ENCODE assay signal across 11 cellular contexts in genomic region chrX:153610834-153611209, GRCh38. TPM values are rescaled to one million over a fixed set of nuclear protein-coding genes. Genes with fewer than 3 reads are reported as not detected.
A peak's percentile ranks its signal among the peaks of the same experiment; 100 is the strongest.
DNase-seq lines count a peak whose midpoint lies in the region; ATAC-seq and TF ChIP-seq lines count a peak whose summit lies in the region.
"Had no signal": no experiment of that assay in that cellular context is flagged by ENCODE, and none has a peak within 500 bp of the region (broad histone marks: within the 10 kb centered on the region; RNA-seq: fewer than 3 reads in every experiment).

No MANE protein-coding gene starts in this region.

- H3K9ac ChIP-seq in neural progenitor cell: no peak overlapping the region
- no peak overlapping the region for H3K9ac ChIP-seq in Karpas-422 (ENCODE audit: low read length)

- H4K20me1 ChIP-seq in neural progenitor cell (ENCODE audit: low read depth) (no peaks in the 10 kb centered on the region), Karpas-422 (ENCODE audit: insufficient read depth, low read depth, low read length) (no peaks in the 10 kb centered on the region)

- peaks cover 9 to 15% (median 11%) of the 10 kb centered on the region in 3 donors for H3K4me1 Mint-ChIP-seq in CD8-positive, alpha-beta memory T cell
- H3K4me1 Mint-ChIP-seq in IgD-negative memory B cell (peaks cover 2 to 4% (median 2%) of the 10 kb centered on the region in 3 donors), neural progenitor cell (peaks cover 2% of the 10 kb centered on the region)

- H3K79me2 ChIP-seq in neural progenitor cell (ENCODE audit: low read depth): no peaks in the 10 kb centered on the region
- no peaks in the 10 kb centered on the region for H3K79me2 ChIP-seq in Karpas-422 (ENCODE audit: low read length)

- H3K27ac ChIP-seq in CD8-positive, alpha-beta memory T cell (ENCODE audit: low read depth, low read length): no peak overlapping the region
- H3K27ac ChIP-seq in effector memory CD4-positive, alpha-beta T cell (ENCODE audit: insufficient read depth, low read length, poor library complexity, severe bottlenecking): no peak overlapping the region
- H3K27ac ChIP-seq in neural progenitor cell (no peak overlapping the region), Karpas-422 (ENCODE audit: low read length) (no peak overlapping the region)
- H3K27ac ChIP-seq: body of pancreas had no signal

- no peak for DNase-seq in CD8-positive, alpha-beta memory T cell
- DNase-seq in effector memory CD4-positive, alpha-beta T cell: no peak
- DNase-seq in neural progenitor cell (ENCODE audit: low spot score) (no peak), epidermal melanocyte (ENCODE audit: insufficient read length, low spot score) (no peak), SHP77 (lab: John Stamatoyannopoulos, UW) (no peak), Karpas-422 (no peak)

- CTCF ChIA-PET in CD8-positive, alpha-beta memory T cell (lab: Charles Lee): interaction anchor here (1.1 to 2.4 kb wide), 2 partner anchors 57 to 72 kb away, joined by 3 to 15 read pairs; no protein-coding TSS in a partner anchor

- peaks cover 0 to 18% of the 10 kb centered on the region in 2 donors for H3K27me3 Mint-ChIP-seq in CD8-positive, alpha-beta memory T cell
- H3K27me3 Mint-ChIP-seq in IgD-negative memory B cell (peaks cover 26% of the 10 kb centered on the region), neural progenitor cell (ENCODE audit: insufficient read depth, low read depth) (peaks cover 23% of the 10 kb centered on the region)

- POLR2A ChIA-PET in CD8-positive, alpha-beta memory T cell (lab: Charles Lee): no interaction called here

- no peaks in the 10 kb centered on the region for H3K4me1 ChIP-seq in CD8-positive, alpha-beta memory T cell (ENCODE audit: insufficient read depth, low read length)
- H3K4me1 ChIP-seq in effector memory CD4-positive, alpha-beta T cell (ENCODE audit: control insufficient read depth, insufficient read depth, low read length, poor library complexity, severe bottlenecking): no peaks in the 10 kb centered on the region
- H3K4me1 ChIP-seq in neural progenitor cell: no peaks in the 10 kb centered on the region
- H3K4me1 ChIP-seq in Karpas-422 (ENCODE audit: low read length): peaks cover 12% of the 10 kb centered on the region

- H2AFZ ChIP-seq in neural progenitor cell (replicated peaks) (no peak overlapping the region), Karpas-422 (ENCODE audit: low read length) (no peak overlapping the region)

- ATAC-seq in GM21367 (IDR thresholded peaks at IDR 0.05; ENCODE audit: unreplicated experiment): no peak

- no peaks in the 10 kb centered on the region for H3K36me3 Mint-ChIP-seq in CD8-positive, alpha-beta memory T cell
- no peaks in the 10 kb centered on the region for H3K36me3 Mint-ChIP-seq in IgD-negative memory B cell
- H3K36me3 Mint-ChIP-seq in neural progenitor cell: no peaks in the 10 kb centered on the region

- peaks cover 0 to 3% (median 0%) of the 10 kb centered on the region in 5 donors for H3K9me3 Mint-ChIP-seq in CD8-positive, alpha-beta memory T cell
- peaks cover 0 to 10% (median 2%) of the 10 kb centered on the region in 3 donors for H3K9me3 Mint-ChIP-seq in IgD-negative memory B cell
- H3K9me3 Mint-ChIP-seq in neural progenitor cell: peaks cover 26% of the 10 kb centered on the region

- H3K27me3 ChIP-seq in CD8-positive, alpha-beta memory T cell (ENCODE audit: insufficient read depth, low read length, poor library complexity, severe bottlenecking): no peaks in the 10 kb centered on the region
- H3K27me3 ChIP-seq in effector memory CD4-positive, alpha-beta T cell (replicated peaks; ENCODE audit: control insufficient read depth, insufficient read depth, low read length, poor library complexity, severe bottlenecking): no peaks in the 10 kb centered on the region
- H3K27me3 ChIP-seq in neural progenitor cell: peaks cover 93% of the 10 kb centered on the region
- H3K27me3 ChIP-seq in Karpas-422 (ENCODE audit: low read length): no peaks in the 10 kb centered on the region
- H3K27me3 ChIP-seq: body of pancreas had no signal

- H3K9me2 ChIP-seq in Karpas-422 (replicated peaks; ENCODE audit: insufficient read depth, low read length): no peaks in the 10 kb centered on the region

- H3K4me2 ChIP-seq in neural progenitor cell (peak overlapping the region; percentile 64), Karpas-422 (ENCODE audit: low read depth, low read length, poor library complexity, severe bottlenecking) (no peak overlapping the region)

- H3F3A ChIP-seq in neural progenitor cell (ENCODE audit: low read depth): peaks cover 4% of the 10 kb centered on the region

- peak overlapping the region; percentile 74 to 92 (median 80) for H3K4me3 Mint-ChIP-seq in CD8-positive, alpha-beta memory T cell
- H3K4me3 Mint-ChIP-seq in IgD-negative memory B cell: peak overlapping the region; percentile 6 to 78 (median 62)
- H3K4me3 Mint-ChIP-seq in neural progenitor cell: peak overlapping the region; percentile 79

- H3K4me3 ChIP-seq in CD8-positive, alpha-beta memory T cell (ENCODE audit: low read length): no peak overlapping the region
- peak overlapping the region; percentile 52 for H3K4me3 ChIP-seq in effector memory CD4-positive, alpha-beta T cell (ENCODE audit: insufficient read depth, low read depth, low read length, poor library complexity, severe bottlenecking)
- H3K4me3 ChIP-seq in neural progenitor cell (no peak overlapping the region), Karpas-422 (ENCODE audit: low read length) (no peak overlapping the region)
- H3K4me3 ChIP-seq: body of pancreas had no signal

- no peak for TF ChIP-seq CTCF in neural progenitor cell (IDR thresholded peaks at IDR 0.05)

- H3K9me3 ChIP-seq in CD8-positive, alpha-beta memory T cell (ENCODE audit: low read length): no peaks in the 10 kb centered on the region
- H3K9me3 ChIP-seq in effector memory CD4-positive, alpha-beta T cell (ENCODE audit: control insufficient read depth, low read length): no peaks in the 10 kb centered on the region
- H3K9me3 ChIP-seq in neural progenitor cell (ENCODE audit: low read depth) (no peaks in the 10 kb centered on the region), Karpas-422 (ENCODE audit: low read length) (no peaks in the 10 kb centered on the region)
- H3K9me3 ChIP-seq: body of pancreas had no signal

- no peaks in the 10 kb centered on the region for H3K36me3 ChIP-seq in CD8-positive, alpha-beta memory T cell (ENCODE audit: insufficient read depth, low read length)
- H3K36me3 ChIP-seq in effector memory CD4-positive, alpha-beta T cell (ENCODE audit: control insufficient read depth, insufficient read depth, low read length): no peaks in the 10 kb centered on the region
- H3K36me3 ChIP-seq in neural progenitor cell (no peaks in the 10 kb centered on the region), Karpas-422 (ENCODE audit: insufficient read depth, low read length) (no peaks in the 10 kb centered on the region)

- peak overlapping the region in 2 of 8 donors; percentile 70 to 88 for H3K27ac Mint-ChIP-seq in CD8-positive, alpha-beta memory T cell
- H3K27ac Mint-ChIP-seq in IgD-negative memory B cell (no peak overlapping the region), neural progenitor cell (no peak overlapping the region)

RNA-seq across cellular contexts. Expression of gene CCNQ, which starts 11.9 kb away (rescaled TPM):
- 10 to 100 TPM; 36.2 to 38.3 TPM for total RNA-seq in CD8-positive, alpha-beta memory T cell
- 36.9 TPM for polyA plus RNA-seq in CD8-positive, alpha-beta memory T cell
- polyA plus RNA-seq in IgD-negative memory B cell: 56.1 TPM
- 15.2 and 22.2 TPM in 2 replicates for total RNA-seq in neural progenitor cell (ENCODE audit: low replicate concordance)
- total RNA-seq in Karpas-422 (2014; rRNA removed; shearing (Covaris generic); ENCODE audit: low replicate concordance): 29.1 and 55.4 TPM in 2 replicates

RNA-seq across cellular contexts. Expression of gene DUSP9, which starts 36.2 kb away (rescaled TPM):
- total RNA-seq in CD8-positive, alpha-beta memory T cell: under 1 TPM; 0.09 to 0.15 TPM
- 0.08 TPM for polyA plus RNA-seq in CD8-positive, alpha-beta memory T cell
- polyA plus RNA-seq in IgD-negative memory B cell: not detected
- 0.21 and 2.0 TPM in 2 replicates for total RNA-seq in neural progenitor cell (ENCODE audit: low replicate concordance)
- not detected in 2 replicates for total RNA-seq in Karpas-422 (2014; rRNA removed; shearing (Covaris generic); ENCODE audit: low replicate concordance)
- total RNA-seq: body of pancreas, endothelial cell of umbilical vein had no signal
- polyA plus RNA-seq: right cardiac atrium had no signal
